In the genomic region with DNA sequence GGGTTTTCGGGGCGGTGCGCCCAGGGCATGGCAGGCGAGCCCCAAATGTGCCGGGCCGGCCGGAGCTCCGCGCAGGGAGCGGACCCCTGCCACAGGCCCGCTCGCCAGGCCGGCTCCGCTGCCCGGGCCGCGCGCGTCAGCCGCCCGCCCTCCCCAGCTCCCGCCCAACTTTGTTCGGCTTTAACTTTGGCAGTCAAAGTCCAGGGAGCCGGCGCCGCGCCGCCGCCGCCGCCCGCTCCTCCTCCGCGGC, we compare ENCODE assay signal across 8 cellular contexts. TPM values are rescaled to one million over a fixed set of nuclear protein-coding genes. Genes with fewer than 3 reads are reported as not detected.
A peak's percentile ranks its signal among the peaks of the same experiment; 100 is the strongest.
DNase-seq lines count a peak whose midpoint lies in the region; ATAC-seq and TF ChIP-seq lines count a peak whose summit lies in the region.

No MANE protein-coding gene starts in this region.

- CTCF ChIA-PET in PC-9 (lab: Charles Lee): no interaction called here

- H3K4me2 ChIP-seq in PC-9: peak overlapping the region; percentile 97

- H3K4me3 ChIP-seq in PC-9: peak overlapping the region; percentile 99

- no peaks in the 10 kb centered on the region for H3K27me3 ChIP-seq in PC-9 (ENCODE audit: insufficient read depth, low read depth)

- peaks cover 7% of the 10 kb centered on the region; the same call in 1 of the 2 replicates for H3K79me2 ChIP-seq in PC-9 (ENCODE audit: low read depth)

- peaks cover 13% of the 10 kb centered on the region for H3K4me1 ChIP-seq in PC-9 (replicated peaks; ENCODE audit: insufficient read depth)

- no peaks in the 10 kb centered on the region for H3K36me3 ChIP-seq in PC-9 (ENCODE audit: low read depth)

- peaks cover 21% of the 10 kb centered on the region for H3K4me1 Mint-ChIP-seq in stimulated activated naive CD8-positive, alpha-beta T cell treated with anti-CD3 and anti-CD28 coated beads, Interleukin-15, amount 100 ng/mL, for 72 hours

- peak; percentile 33 for ATAC-seq in HG02623 (IDR thresholded peaks at IDR 0.05; ENCODE audit: unreplicated experiment)
- ATAC-seq in left colon: peak; percentile 85
- ATAC-seq in stimulated activated naive CD8-positive, alpha-beta T cell treated with anti-CD3 and anti-CD28 coated beads, Interleukin-15, amount 100 ng/mL, for 72 hours: peak; percentile 48
- no peak for ATAC-seq in esophagus mucosa

- no peaks in the 10 kb centered on the region for H3K27me3 Mint-ChIP-seq in stimulated activated naive CD8-positive, alpha-beta T cell treated with anti-CD3 and anti-CD28 coated beads, Interleukin-15, amount 100 ng/mL, for 72 hours

- H3K9me3 Mint-ChIP-seq in stimulated activated naive CD8-positive, alpha-beta T cell treated with anti-CD3 and anti-CD28 coated beads, Interleukin-15, amount 100 ng/mL, for 72 hours: no peaks in the 10 kb centered on the region

- H4K20me1 ChIP-seq in PC-9 (ENCODE audit: insufficient read depth): no peaks in the 10 kb centered on the region

- no TSS peak for BruUV-seq in PC-9 (replicated peaks; lab: Mats Ljungman, UMichigan)

- no peaks in the 10 kb centered on the region for H3K9me2 ChIP-seq in PC-9 (ENCODE audit: insufficient read depth)

- intact Hi-C loops in PC-9 (cut with micrococcal nuclease; ENCODE audit: unreplicated experiment): loop anchor here (2.0 to 10.0 kb wide), 2 partner anchors 129 to 161 kb away; a partner anchor contains a TSS
- intact Hi-C loops in left colon (cut with DNase I, micrococcal nuclease): loop anchor here in 1 of 2 donors (10.0 kb wide), 1 partner anchor 59 kb away; no protein-coding TSS in a partner anchor

- peak overlapping the region; percentile 99 for H2AFZ ChIP-seq in PC-9

- peak overlapping the region; percentile 41; the same call in 1 of the 2 replicates for H3K27ac ChIP-seq in PC-9

- no peaks in the 10 kb centered on the region for H3K9me3 ChIP-seq in PC-9 (ENCODE audit: insufficient read depth, low read depth)

- POLR2A ChIA-PET in PC-9 (lab: Charles Lee; ENCODE audit: unreplicated experiment): interaction anchor here (0.6 kb wide), 1 partner anchor 115 kb away, joined by 3 read pairs; no protein-coding TSS in a partner anchor

- peak overlapping the region; percentile 98 to 99 for H3K27ac Mint-ChIP-seq in stimulated activated naive CD8-positive, alpha-beta T cell treated with anti-CD3 and anti-CD28 coated beads, Interleukin-15, amount 100 ng/mL, for 72 hours

- no peak for TF ChIP-seq CTCF in PC-9 (conservative IDR thresholded peaks at IDR 0.05)

- H3F3A ChIP-seq in PC-9 (ENCODE audit: insufficient read depth, low read depth): no peaks in the 10 kb centered on the region

- H3K4me3 Mint-ChIP-seq in stimulated activated naive CD8-positive, alpha-beta T cell treated with anti-CD3 and anti-CD28 coated beads, Interleukin-15, amount 100 ng/mL, for 72 hours: peak overlapping the region; percentile 94 to 95

- DNase-seq in SHP77 (lab: John Stamatoyannopoulos, UW) (peak; percentile 12 to 44), SHP77 treated with DMSO at 0.1 percent for 48 hours (lab: John Stamatoyannopoulos, UW) (no peak), PC-9 (peak; percentile 40 to 57), cerebellum (ENCODE audit: low spot score) (peak; percentile 42), left colon (peak; percentile 65 to 80)
- DNase-seq in stimulated activated naive CD8-positive, alpha-beta T cell treated with anti-CD3 and anti-CD28 coated beads, Interleukin-15, amount 100 ng/mL, for 72 hours: no peak

RNA-seq across cellular contexts. Expression of a gene that starts 0.5 kb away (rescaled TPM):
- 2.3 and 2.6 TPM in 2 replicates for total RNA-seq in PC-9 (2021)
- total RNA-seq in cerebellum: 14.2 TPM
- 10 to 100 TPM; 77.5 to 82.7 TPM for total RNA-seq in left colon
- 9.0 TPM for total RNA-seq in esophagus mucosa

Comparison
In these comparisons a context has a peak if more than half of its experiments do, and no peak if none do; other contexts are left out.
1. DNase-seq: peak in SHP77 (2 of 2), PC-9 (2 of 2), cerebellum (single experiment) and left colon (2 of 2); none in SHP77 treated with DMSO at 0.1 percent for 48 hours (single experiment) and stimulated activated naive CD8-positive, alpha-beta T cell treated with anti-CD3 and anti-CD28 coated beads, Interleukin-15, amount 100 ng/mL, for 72 hours (0 of 2).